2 cellular contexts compared by ENCODE assay signal in the genomic region with DNA sequence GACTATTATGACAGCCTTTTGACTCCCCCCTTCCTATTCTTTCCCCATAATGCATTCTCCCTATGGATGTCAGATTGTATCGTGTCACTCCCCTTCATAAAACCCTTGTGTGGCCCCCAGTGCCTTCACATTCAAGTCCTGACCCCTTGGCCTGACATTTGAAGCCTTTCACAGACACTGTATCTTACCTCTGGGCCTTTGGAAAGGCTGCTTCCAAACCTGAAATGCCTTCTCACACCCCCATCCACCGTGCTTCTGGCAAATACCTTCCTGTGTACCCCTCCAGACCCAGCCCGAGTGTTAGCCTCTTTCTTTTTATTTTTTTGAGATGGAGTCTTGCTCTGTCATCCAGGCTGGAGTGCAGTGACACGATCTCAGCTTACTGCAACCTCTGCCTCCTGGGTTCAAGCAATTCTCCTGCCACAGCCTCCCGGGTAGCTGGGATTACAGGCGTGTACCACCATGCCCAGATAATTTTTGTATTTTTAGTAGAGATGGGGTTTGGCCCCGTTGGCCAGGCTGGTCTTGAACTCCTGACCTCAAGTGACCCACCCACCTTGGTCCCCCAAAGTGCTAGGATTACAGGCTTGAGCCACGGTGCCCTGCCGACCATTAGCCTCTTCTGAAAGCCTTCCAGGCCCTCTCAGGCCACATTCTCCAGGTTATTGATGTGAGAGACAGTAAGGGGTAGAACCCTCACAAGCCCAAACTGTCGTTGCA.
TF ChIP-seq lines count a peak whose summit lies in the region.

No MANE protein-coding gene starts in this region.

TF ChIP-seq in SK-N-SH, 30 proteins besides CTCF, POLR2A, EP300 and RAD21:
- no peak for TF ChIP-seq RXRA (IDR thresholded peaks at IDR 0.05; ENCODE audit: borderline replicate concordance, low read depth)
- TF ChIP-seq, protein P1, sequence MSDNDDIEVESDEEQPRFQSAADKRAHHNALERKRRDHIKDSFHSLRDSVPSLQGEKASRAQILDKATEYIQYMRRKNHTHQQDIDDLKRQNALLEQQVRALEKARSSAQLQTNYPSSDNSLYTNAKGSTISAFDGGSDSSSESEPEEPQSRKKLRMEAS (IDR thresholded peaks at IDR 0.05; ENCODE audit: low read depth), result no peak
- no peak for TF ChIP-seq NFIC (IDR thresholded peaks at IDR 0.05; ENCODE audit: borderline replicate concordance)
- no peak for TF ChIP-seq NRF1 (IDR thresholded peaks at IDR 0.05; ENCODE audit: low read depth, low read length)
- no peak for TF ChIP-seq TCF12 (IDR thresholded peaks at IDR 0.05)
- TF ChIP-seq JUND (IDR thresholded peaks at IDR 0.05), result no peak
- TF ChIP-seq MXI1 (IDR thresholded peaks at IDR 0.05; ENCODE audit: low read depth, low read length), result no peak
- no peak for TF ChIP-seq RFX5 (IDR thresholded peaks at IDR 0.05; ENCODE audit: low read length)
- TF ChIP-seq POLR2AphosphoS5 (IDR thresholded peaks at IDR 0.05; ENCODE audit: low read depth, low read length), result no peak
- TF ChIP-seq FOXM1 (IDR thresholded peaks at IDR 0.05; ENCODE audit: low read depth), result no peak
- no peak for TF ChIP-seq GABPA (IDR thresholded peaks at IDR 0.05; ENCODE audit: low read depth)
- TF ChIP-seq, protein P2, sequence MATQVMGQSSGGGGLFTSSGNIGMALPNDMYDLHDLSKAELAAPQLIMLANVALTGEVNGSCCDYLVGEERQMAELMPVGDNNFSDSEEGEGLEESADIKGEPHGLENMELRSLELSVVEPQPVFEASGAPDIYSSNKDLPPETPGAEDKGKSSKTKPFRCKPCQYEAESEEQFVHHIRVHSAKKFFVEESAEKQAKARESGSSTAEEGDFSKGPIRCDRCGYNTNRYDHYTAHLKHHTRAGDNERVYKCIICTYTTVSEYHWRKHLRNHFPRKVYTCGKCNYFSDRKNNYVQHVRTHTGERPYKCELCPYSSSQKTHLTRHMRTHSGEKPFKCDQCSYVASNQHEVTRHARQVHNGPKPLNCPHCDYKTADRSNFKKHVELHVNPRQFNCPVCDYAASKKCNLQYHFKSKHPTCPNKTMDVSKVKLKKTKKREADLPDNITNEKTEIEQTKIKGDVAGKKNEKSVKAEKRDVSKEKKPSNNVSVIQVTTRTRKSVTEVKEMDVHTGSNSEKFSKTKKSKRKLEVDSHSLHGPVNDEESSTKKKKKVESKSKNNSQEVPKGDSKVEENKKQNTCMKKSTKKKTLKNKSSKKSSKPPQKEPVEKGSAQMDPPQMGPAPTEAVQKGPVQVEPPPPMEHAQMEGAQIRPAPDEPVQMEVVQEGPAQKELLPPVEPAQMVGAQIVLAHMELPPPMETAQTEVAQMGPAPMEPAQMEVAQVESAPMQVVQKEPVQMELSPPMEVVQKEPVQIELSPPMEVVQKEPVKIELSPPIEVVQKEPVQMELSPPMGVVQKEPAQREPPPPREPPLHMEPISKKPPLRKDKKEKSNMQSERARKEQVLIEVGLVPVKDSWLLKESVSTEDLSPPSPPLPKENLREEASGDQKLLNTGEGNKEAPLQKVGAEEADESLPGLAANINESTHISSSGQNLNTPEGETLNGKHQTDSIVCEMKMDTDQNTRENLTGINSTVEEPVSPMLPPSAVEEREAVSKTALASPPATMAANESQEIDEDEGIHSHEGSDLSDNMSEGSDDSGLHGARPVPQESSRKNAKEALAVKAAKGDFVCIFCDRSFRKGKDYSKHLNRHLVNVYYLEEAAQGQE (IDR thresholded peaks at IDR 0.05; ENCODE audit: low read depth, low read length), result no peak
- TF ChIP-seq IRF3 (IDR thresholded peaks at IDR 0.05; ENCODE audit: low read depth, low read length), result no peak
- TF ChIP-seq, protein P3, sequence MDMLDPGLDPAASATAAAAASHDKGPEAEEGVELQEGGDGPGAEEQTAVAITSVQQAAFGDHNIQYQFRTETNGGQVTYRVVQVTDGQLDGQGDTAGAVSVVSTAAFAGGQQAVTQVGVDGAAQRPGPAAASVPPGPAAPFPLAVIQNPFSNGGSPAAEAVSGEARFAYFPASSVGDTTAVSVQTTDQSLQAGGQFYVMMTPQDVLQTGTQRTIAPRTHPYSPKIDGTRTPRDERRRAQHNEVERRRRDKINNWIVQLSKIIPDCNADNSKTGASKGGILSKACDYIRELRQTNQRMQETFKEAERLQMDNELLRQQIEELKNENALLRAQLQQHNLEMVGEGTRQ (IDR thresholded peaks at IDR 0.05; ENCODE audit: borderline replicate concordance, low read depth, low read length), result no peak
- no peak for TF ChIP-seq CHD2 (IDR thresholded peaks at IDR 0.05; ENCODE audit: low read length, partially characterized antibody)
- TF ChIP-seq, protein P4, sequence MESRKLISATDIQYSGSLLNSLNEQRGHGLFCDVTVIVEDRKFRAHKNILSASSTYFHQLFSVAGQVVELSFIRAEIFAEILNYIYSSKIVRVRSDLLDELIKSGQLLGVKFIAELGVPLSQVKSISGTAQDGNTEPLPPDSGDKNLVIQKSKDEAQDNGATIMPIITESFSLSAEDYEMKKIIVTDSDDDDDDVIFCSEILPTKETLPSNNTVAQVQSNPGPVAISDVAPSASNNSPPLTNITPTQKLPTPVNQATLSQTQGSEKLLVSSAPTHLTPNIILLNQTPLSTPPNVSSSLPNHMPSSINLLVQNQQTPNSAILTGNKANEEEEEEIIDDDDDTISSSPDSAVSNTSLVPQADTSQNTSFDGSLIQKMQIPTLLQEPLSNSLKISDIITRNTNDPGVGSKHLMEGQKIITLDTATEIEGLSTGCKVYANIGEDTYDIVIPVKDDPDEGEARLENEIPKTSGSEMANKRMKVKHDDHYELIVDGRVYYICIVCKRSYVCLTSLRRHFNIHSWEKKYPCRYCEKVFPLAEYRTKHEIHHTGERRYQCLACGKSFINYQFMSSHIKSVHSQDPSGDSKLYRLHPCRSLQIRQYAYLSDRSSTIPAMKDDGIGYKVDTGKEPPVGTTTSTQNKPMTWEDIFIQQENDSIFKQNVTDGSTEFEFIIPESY (IDR thresholded peaks at IDR 0.05; ENCODE audit: borderline replicate concordance, low read depth), result no peak
- no peak for TF ChIP-seq TEAD4 (IDR thresholded peaks at IDR 0.05; ENCODE audit: borderline replicate concordance, insufficient read depth)
- TF ChIP-seq SMC3 (IDR thresholded peaks at IDR 0.05; ENCODE audit: low read depth, low read length), result no peak
TF ChIP-seq in SK-N-SH: peak in this region for 0.

TF ChIP-seq in SK-N-SH treated with all-trans-retinoic acid at 6 μM for 48 hours, 23 proteins besides CTCF, POLR2A, EP300 and RAD21:
- TF ChIP-seq TOX (CRISPR knock-in tag; IDR thresholded peaks at IDR 0.05; ENCODE audit: borderline replicate concordance), result no peak
- no peak for TF ChIP-seq CREB5 (CRISPR knock-in tag; IDR thresholded peaks at IDR 0.05; ENCODE audit: low read depth)
- TF ChIP-seq RARB (CRISPR knock-in tag; IDR thresholded peaks at IDR 0.05), result no peak
- TF ChIP-seq PATZ1 (CRISPR knock-in tag; IDR thresholded peaks at IDR 0.05; ENCODE audit: borderline replicate concordance), result no peak
- TF ChIP-seq OSR1 (CRISPR knock-in tag; IDR thresholded peaks at IDR 0.05), result no peak
- TF ChIP-seq GLIS3 (CRISPR knock-in tag; IDR thresholded peaks at IDR 0.05), result no peak
- TF ChIP-seq ZC3H10 (CRISPR knock-in tag; IDR thresholded peaks at IDR 0.05), result no peak
- TF ChIP-seq ZFP30 (CRISPR knock-in tag; IDR thresholded peaks at IDR 0.05), result no peak
